In genomic region chr4:185395255-185395955, GRCh38 we compare ENCODE assay signal across 8 cellular contexts. TPM values are rescaled to one million over a fixed set of nuclear protein-coding genes. Genes with fewer than 3 reads are reported as not detected.
A peak's percentile ranks its signal among the peaks of the same experiment; 100 is the strongest.
DNase-seq lines count a peak whose midpoint lies in the region; ATAC-seq and FAIRE-seq lines count a peak whose summit lies in the region.

Gene LRP2BP, minus strand, starts transcription at chr4:185395924. Its CDS starts 17,738 bp downstream, at chr4:185378186.

- H3K4me3 ChIP-seq in iPS-18a (ENCODE audit: low read length), result peak within 1 kb of the TSS; percentile 71

- peaks cover 5% of the 10 kb centered on the region for H3K4me1 ChIP-seq in iPS-18a (ENCODE audit: control insufficient read depth, low read depth, low read length)

- H3K9me3 ChIP-seq in iPS-18a (ENCODE audit: control insufficient read depth, low read depth, low read length), result no peaks in the 10 kb centered on the region

- peak; percentile 73 for FAIRE-seq in G401.6 (lab: Jason Lieb, UNC)

- H3K9ac ChIP-seq in iPS-18a (ENCODE audit: low read length), result peak within 1 kb of the TSS; percentile 43

- H3K27ac ChIP-seq in iPS-18a (ENCODE audit: low read length), result no peak within 1 kb of the TSS

- DNase-seq in M059J (ENCODE audit: low read depth) (peak; percentile 18), amniotic epithelial cell (ENCODE audit: low read depth) (peak; percentile 87), smooth muscle cell of the brain vasculature (ENCODE audit: low read depth, low spot score) (peak; percentile 72), NCI-H187 (lab: John Stamatoyannopoulos, UW) (no peak)

- peaks cover 19% of the 10 kb centered on the region for H3K27me3 ChIP-seq in iPS-18a (ENCODE audit: control insufficient read depth, insufficient read depth, low read length)

- peaks cover 7% of the 10 kb centered on the region for H3K36me3 ChIP-seq in iPS-18a (ENCODE audit: control insufficient read depth, low read depth, low read length)

- ATAC-seq in activated CD4-positive, CD25-positive, alpha-beta regulatory T cell treated with anti-CD3 and anti-CD28 coated beads, Interleukin-2, amount 50 U/mL, for 24 hours, result no peak
- ATAC-seq in GM19397 (IDR thresholded peaks at IDR 0.05; ENCODE audit: unreplicated experiment), result no peak

RNA-seq across cellular contexts. Expression of gene LRP2BP, which starts in this region (rescaled TPM):
- 0.07 and 0.34 TPM in 2 replicates for total RNA-seq in M059J (2014; rRNA removed; shearing (Covaris generic))

Comparison
In these comparisons a context has a peak if more than half of its experiments do, and no peak if none do; other contexts are left out.
1. Peak in DNase-seq in M059J; RNA of the gene not detected or under 1 TPM.
2. DNase-seq: peak in amniotic epithelial cell (single experiment) and smooth muscle cell of the brain vasculature (single experiment); none in NCI-H187 (0 of 2).